ENCODE assay signal across 9 cellular contexts in genomic region chr5:181167814-181168488, GRCh38. TPM values are rescaled to one million over a fixed set of nuclear protein-coding genes. Genes with fewer than 3 reads are reported as not detected.
A peak's percentile ranks its signal among the peaks of the same experiment; 100 is the strongest.
DNase-seq lines count a peak whose midpoint lies in the region; ATAC-seq and TF ChIP-seq lines count a peak whose summit lies in the region.
"Had no signal": no experiment of that assay in that cellular context is flagged by ENCODE, and none has a peak within 500 bp of the region (broad histone marks: within the 10 kb centered on the region; RNA-seq: fewer than 3 reads in every experiment).

No MANE protein-coding gene starts in this region.

- H3K36me3 Mint-ChIP-seq in activated CD4-positive, alpha-beta T cell treated with anti-CD3 and anti-CD28 coated beads, Interleukin-2, amount 10 ng/mL, durations not matched to agents 7 days and 5 days (ENCODE audit: low read depth): peaks cover 2% of the 10 kb centered on the region
- H3K36me3 Mint-ChIP-seq in osteocyte (ENCODE audit: unreplicated experiment): no peaks in the 10 kb centered on the region

- POLR2A ChIA-PET in activated CD4-positive, alpha-beta T cell treated with anti-CD3 and anti-CD28 coated beads, Interleukin-2, amount 10 ng/mL, durations not matched to agents 7 days and 5 days (lab: Charles Lee): no interaction called here

- H3K4me1 Mint-ChIP-seq in activated CD4-positive, alpha-beta T cell treated with anti-CD3 and anti-CD28 coated beads, Interleukin-2, amount 10 ng/mL, durations not matched to agents 7 days and 5 days: peaks cover 87% of the 10 kb centered on the region
- peaks cover 27% of the 10 kb centered on the region for H3K4me1 Mint-ChIP-seq in osteocyte (ENCODE audit: unreplicated experiment)

- H3K9ac ChIP-seq in Loucy (ENCODE audit: low read depth, low read length, poor library complexity, severe bottlenecking): no peak overlapping the region

- H3K27me3 ChIP-seq in Loucy (ENCODE audit: insufficient read depth, low read length, poor library complexity, severe bottlenecking): no peaks in the 10 kb centered on the region

- in situ Hi-C loops in astrocyte of the cerebellum (cut with HindIII; ENCODE audit: low sequenced_read_pairs): no loop called here

- no peaks in the 10 kb centered on the region for H3F3A ChIP-seq in Loucy (ENCODE audit: low read depth)

- ATAC-seq in HG03469 (IDR thresholded peaks at IDR 0.05; ENCODE audit: unreplicated experiment): no peak

- peak overlapping the region; percentile 65 for H3K4me2 ChIP-seq in Loucy (ENCODE audit: low read depth, low read length, poor library complexity, severe bottlenecking)

- peaks cover 4% of the 10 kb centered on the region for H3K4me1 ChIP-seq in Loucy (ENCODE audit: insufficient read depth, low read length, poor library complexity, severe bottlenecking)

- H3K9me3 ChIP-seq in Loucy (ENCODE audit: insufficient read depth, low read depth, low read length): no peaks in the 10 kb centered on the region

- H3K36me3 ChIP-seq in Loucy (ENCODE audit: insufficient read depth, low read length): no peaks in the 10 kb centered on the region

- H3K79me2 ChIP-seq in Loucy (ENCODE audit: insufficient read depth, low read length): no peaks in the 10 kb centered on the region

- peak overlapping the region; percentile 81; the same call in 1 of the 2 replicates for H2AFZ ChIP-seq in Loucy (ENCODE audit: low read length)

- CTCF ChIA-PET in activated CD4-positive, alpha-beta T cell treated with anti-CD3 and anti-CD28 coated beads, Interleukin-2, amount 10 ng/mL, durations not matched to agents 7 days and 5 days (lab: Charles Lee): interaction anchor here (0.7 to 2.2 kb wide), 8 partner anchors 8 to 62 kb away, joined by 3 to 18 read pairs (median 4); no protein-coding TSS in a partner anchor

- H3K4me3 ChIP-seq in Loucy (ENCODE audit: low read length, poor library complexity, severe bottlenecking) (peak overlapping the region; percentile 55), astrocyte of the cerebellum (ENCODE audit: low read depth, low read length) (no peak overlapping the region)

- H3K9me3 Mint-ChIP-seq in activated CD4-positive, alpha-beta T cell treated with anti-CD3 and anti-CD28 coated beads, Interleukin-2, amount 10 ng/mL, durations not matched to agents 7 days and 5 days: no peaks in the 10 kb centered on the region
- H3K9me3 Mint-ChIP-seq in osteocyte (ENCODE audit: unreplicated experiment): no peaks in the 10 kb centered on the region

- peaks cover 31% of the 10 kb centered on the region for H3K27me3 Mint-ChIP-seq in activated CD4-positive, alpha-beta T cell treated with anti-CD3 and anti-CD28 coated beads, Interleukin-2, amount 10 ng/mL, durations not matched to agents 7 days and 5 days
- H3K27me3 Mint-ChIP-seq in osteocyte (ENCODE audit: unreplicated experiment): peaks cover 68% of the 10 kb centered on the region

- H4K20me1 ChIP-seq in Loucy (ENCODE audit: insufficient read depth, low read length, poor library complexity, severe bottlenecking): no peaks in the 10 kb centered on the region

- TF ChIP-seq CTCF in Loucy (conservative IDR thresholded peaks at IDR 0.05; ENCODE audit: low read length): peak; percentile 64
- TF ChIP-seq CTCF in astrocyte of the cerebellum (IDR thresholded peaks at IDR 0.05; ENCODE audit: low read depth, low read length, missing control alignments): peak; percentile 46
- peak; percentile 52 for TF ChIP-seq CTCF in osteocyte (IDR thresholded peaks at IDR 0.05)

- H3K9me2 ChIP-seq in Loucy (replicated peaks; ENCODE audit: low read depth, low read length): no peaks in the 10 kb centered on the region

- no peak overlapping the region for H3K27ac Mint-ChIP-seq in activated CD4-positive, alpha-beta T cell treated with anti-CD3 and anti-CD28 coated beads, Interleukin-2, amount 10 ng/mL, durations not matched to agents 7 days and 5 days
- H3K27ac Mint-ChIP-seq in osteocyte (ENCODE audit: unreplicated experiment): no peak overlapping the region

- peak; percentile 29 for DNase-seq in activated CD4-positive, alpha-beta T cell treated with anti-CD3 and anti-CD28 coated beads, Interleukin-2, amount 10 ng/mL, durations not matched to agents 7 days and 5 days
- no peak for DNase-seq in activated CD4-positive, alpha-beta T cell treated with anti-CD3 and anti-CD28 coated beads, Interleukin-2, amount 50 U/mL, for 1 hour
- no peak for DNase-seq in astrocyte of the cerebellum (ENCODE audit: low read depth)
- DNase-seq in osteocyte (ENCODE audit: extremely low spot score, unreplicated experiment): no peak
- no peak for DNase-seq in NCI-H187 treated with DMSO at 0.1 percent for 48 hours (lab: John Stamatoyannopoulos, UW)
- DNase-seq in amygdala (lab: John Stamatoyannopoulos, UW): no peak

- H3K4me3 Mint-ChIP-seq in activated CD4-positive, alpha-beta T cell treated with anti-CD3 and anti-CD28 coated beads, Interleukin-2, amount 10 ng/mL, durations not matched to agents 7 days and 5 days: no peak overlapping the region
- H3K4me3 Mint-ChIP-seq in osteocyte (ENCODE audit: unreplicated experiment): no peak overlapping the region

RNA-seq across cellular contexts. Expression of gene OR2V2, which starts 20.6 kb away (rescaled TPM):
- not detected for total RNA-seq in activated CD4-positive, alpha-beta T cell treated with anti-CD3 and anti-CD28 coated beads, Interleukin-2, amount 10 ng/mL, durations not matched to agents 7 days and 5 days
- total RNA-seq in osteocyte: not detected in 2 replicates
- total RNA-seq: glomerular endothelial cell had no signal

RNA-seq across cellular contexts. Expression of gene OR2V1, which starts 37.0 kb away (rescaled TPM):
- not detected for total RNA-seq in activated CD4-positive, alpha-beta T cell treated with anti-CD3 and anti-CD28 coated beads, Interleukin-2, amount 10 ng/mL, durations not matched to agents 7 days and 5 days
- total RNA-seq in osteocyte: not detected in 2 replicates
- total RNA-seq: glomerular endothelial cell had no signal

RNA-seq across cellular contexts. Expression of gene TRIM7, which starts 37.0 kb away (rescaled TPM):
- under 1 TPM; 0.29 to 0.84 TPM for total RNA-seq in activated CD4-positive, alpha-beta T cell treated with anti-CD3 and anti-CD28 coated beads, Interleukin-2, amount 10 ng/mL, durations not matched to agents 7 days and 5 days
- total RNA-seq in osteocyte: 3.8 and 4.0 TPM in 2 replicates

RNA-seq across cellular contexts. Expression of gene TRIM41, which starts 55.1 kb away (rescaled TPM):
- 10 to 100 TPM; 34.7 to 36.9 TPM for total RNA-seq in activated CD4-positive, alpha-beta T cell treated with anti-CD3 and anti-CD28 coated beads, Interleukin-2, amount 10 ng/mL, durations not matched to agents 7 days and 5 days
- total RNA-seq in osteocyte: 25.2 and 27.1 TPM in 2 replicates
